Comparison of ENCODE assay signal across 8 cellular contexts in genomic region chr9:21096172-21096900, GRCh38. TPM values are rescaled to one million over a fixed set of nuclear protein-coding genes. Genes with fewer than 3 reads are reported as not detected.
DNase-seq lines count a peak whose midpoint lies in the region; ATAC-seq and TF ChIP-seq lines count a peak whose summit lies in the region.

No MANE protein-coding gene starts in this region.

- peaks cover 18% of the 10 kb centered on the region for H3F3A ChIP-seq in DOHH2 (ENCODE audit: control insufficient read depth, insufficient read depth)

- H3K9me3 ChIP-seq in DOHH2 (ENCODE audit: control insufficient read depth, insufficient read depth, low read length) (peaks cover 13% of the 10 kb centered on the region; the same call in 1 of the 2 replicates), gastrocnemius medialis (no peaks in the 10 kb centered on the region)

- ATAC-seq in GM21360 (IDR thresholded peaks at IDR 0.05; ENCODE audit: unreplicated experiment): peak; percentile 86
- peak; percentile 69 to 90 for ATAC-seq in gastrocnemius medialis

- no peaks in the 10 kb centered on the region for H3K27me3 ChIP-seq in DOHH2 (ENCODE audit: control insufficient read depth, low read length)
- H3K27me3 ChIP-seq in HL-60 (ENCODE audit: insufficient read depth, poor library complexity, severe bottlenecking): no peaks in the 10 kb centered on the region
- H3K27me3 ChIP-seq in gastrocnemius medialis: no peaks in the 10 kb centered on the region

- no peaks in the 10 kb centered on the region for H3K79me2 ChIP-seq in DOHH2 (ENCODE audit: control insufficient read depth, low read length)

- 0 out of 2 replicates have a peak overlapping the region, but pooled peaks have one; percentile 10 for H3K4me3 ChIP-seq in DOHH2 (ENCODE audit: low read length)
- 0 out of 2 replicates have a peak overlapping the region, but pooled peaks have one; percentile 14 for H3K4me3 ChIP-seq in HL-60 (replicated peaks; ENCODE audit: insufficient read depth, low read length)
- H3K4me3 ChIP-seq in fibroblast of pulmonary artery (replicated peaks; ENCODE audit: low read depth, low read length): peak overlapping the region; percentile 21
- peak overlapping the region; percentile 30 to 40 (median 36) for H3K4me3 ChIP-seq in gastrocnemius medialis

- H3K36me3 ChIP-seq in DOHH2 (ENCODE audit: control insufficient read depth, low read length) (no peaks in the 10 kb centered on the region), gastrocnemius medialis (no peaks in the 10 kb centered on the region)

- H3K4me1 Mint-ChIP-seq in activated CD4-positive, alpha-beta T cell treated with anti-CD3 and anti-CD28 coated beads, Interleukin-2, amount 10 ng/mL, durations not matched to agents 24 days and 14 days: peaks cover 32% of the 10 kb centered on the region

- intact Hi-C loops in activated CD4-positive, alpha-beta T cell treated with anti-CD3 and anti-CD28 coated beads, Interleukin-2, amount 10 ng/mL, durations not matched to agents 24 days and 14 days (cut with micrococcal nuclease): loop anchor here (1.0 to 10.0 kb wide), 4 partner anchors 14 to 1622 kb away; partner anchors contain the start of genes HACD4 and MLLT3
- intact Hi-C loops in gastrocnemius medialis (cut with DNase I; ENCODE audit: low total_unique reads): loop anchor here (10.0 kb wide), 1 partner anchor 742 kb away; no protein-coding TSS in a partner anchor

- H3K27ac Mint-ChIP-seq in activated CD4-positive, alpha-beta T cell treated with anti-CD3 and anti-CD28 coated beads, Interleukin-2, amount 10 ng/mL, durations not matched to agents 24 days and 14 days: peak overlapping the region; percentile 76

- DNase-seq in HL-60 (ENCODE audit: low read depth in 1 of 2, low spot score in 1 of 2) (no peak), fibroblast of pulmonary artery (ENCODE audit: low read depth) (peak; percentile 69), gastrocnemius medialis (no peak), HuH-7 (ENCODE audit: low spot score) (no peak), ecto neural progenitor cell (ENCODE audit: low spot score) (no peak)
- DNase-seq in activated CD4-positive, alpha-beta T cell treated with anti-CD3 and anti-CD28 coated beads, Interleukin-2, amount 10 ng/mL, durations not matched to agents 24 days and 14 days: peak; percentile 85

- peak overlapping the region; percentile 22; the same call in 1 of the 2 replicates for H3K4me2 ChIP-seq in DOHH2 (ENCODE audit: low read length)

- no peak for TF ChIP-seq POLR2A in gastrocnemius medialis (IDR thresholded peaks at IDR 0.05)

- H3K9me2 ChIP-seq in DOHH2 (replicated peaks; ENCODE audit: control insufficient read depth, low read length): no peaks in the 10 kb centered on the region

- no peak overlapping the region for H3K27ac ChIP-seq in DOHH2 (ENCODE audit: low read depth, low read length)
- peak overlapping the region; percentile 44 for H3K27ac ChIP-seq in HL-60 (replicated peaks)
- H3K27ac ChIP-seq in gastrocnemius medialis: peak overlapping the region; percentile 46 to 64 (median 57)

- H3K4me1 ChIP-seq in DOHH2 (ENCODE audit: control insufficient read depth, low read length) (peaks cover 41% of the 10 kb centered on the region), gastrocnemius medialis (peaks cover 0 to 15% of the 10 kb centered on the region in 2 donors)

- H3K27me3 Mint-ChIP-seq in activated CD4-positive, alpha-beta T cell treated with anti-CD3 and anti-CD28 coated beads, Interleukin-2, amount 10 ng/mL, durations not matched to agents 24 days and 14 days: no peaks in the 10 kb centered on the region

- H3K9me3 Mint-ChIP-seq in activated CD4-positive, alpha-beta T cell treated with anti-CD3 and anti-CD28 coated beads, Interleukin-2, amount 10 ng/mL, durations not matched to agents 24 days and 14 days: peaks cover 3% of the 10 kb centered on the region

- H3K4me3 Mint-ChIP-seq in activated CD4-positive, alpha-beta T cell treated with anti-CD3 and anti-CD28 coated beads, Interleukin-2, amount 10 ng/mL, durations not matched to agents 24 days and 14 days: peak overlapping the region; percentile 68

- in situ Hi-C loops in gastrocnemius medialis (cut with MboI; ENCODE audit: low sequenced_read_pairs in 4 of 4): no loop called here

- TF ChIP-seq CTCF in DOHH2 (IDR thresholded peaks at IDR 0.05; ENCODE audit: low read depth, low read length, poor library complexity, severe bottlenecking) (no peak), HL-60 (IDR thresholded peaks at IDR 0.05; ENCODE audit: insufficient read depth, low read length) (no peak), fibroblast of pulmonary artery (IDR thresholded peaks at IDR 0.05; ENCODE audit: low read length, missing control alignments) (no peak), gastrocnemius medialis (IDR thresholded peaks at IDR 0.05 in 4 of 5, conservative IDR thresholded peaks at IDR 0.05 in 1 of 5) (no peak)

- H3K36me3 Mint-ChIP-seq in activated CD4-positive, alpha-beta T cell treated with anti-CD3 and anti-CD28 coated beads, Interleukin-2, amount 10 ng/mL, durations not matched to agents 24 days and 14 days (ENCODE audit: low read depth): no peaks in the 10 kb centered on the region

- H4K20me1 ChIP-seq in DOHH2 (ENCODE audit: control insufficient read depth, insufficient read depth, low read depth, low read length): no peaks in the 10 kb centered on the region

RNA-seq across cellular contexts. Expression of gene IFNB1, which starts 18.6 kb away (rescaled TPM):
- not detected in 2 replicates for total RNA-seq in activated CD4-positive, alpha-beta T cell treated with anti-CD3 and anti-CD28 coated beads, Interleukin-2, amount 10 ng/mL, durations not matched to agents 24 days and 14 days
- total RNA-seq in gastrocnemius medialis: not detected

RNA-seq across cellular contexts. Expression of gene IFNW1, which starts 45.3 kb away (rescaled TPM):
- not detected in 2 replicates for total RNA-seq in activated CD4-positive, alpha-beta T cell treated with anti-CD3 and anti-CD28 coated beads, Interleukin-2, amount 10 ng/mL, durations not matched to agents 24 days and 14 days
- total RNA-seq in gastrocnemius medialis: not detected

Comparison
In these comparisons a context has a peak if more than half of its experiments do, and no peak if none do; other contexts are left out.
1. DNase-seq: peak in activated CD4-positive, alpha-beta T cell treated with anti-CD3 and anti-CD28 coated beads, Interleukin-2, amount 10 ng/mL, durations not matched to agents 24 days and 14 days (single experiment) and fibroblast of pulmonary artery (single experiment); none in HL-60 (0 of 2), gastrocnemius medialis (0 of 2), HuH-7 (single experiment) and ecto neural progenitor cell (single experiment).
2. Peak in every context shown above with its lines, with median percentiles within 50 percentile points of each other: H3K4me3 ChIP-seq.